23 cellular contexts compared by ENCODE assay signal in genomic region chr2:201975434-201975833, GRCh38.
"Had no signal": no experiment of that assay in that cellular context is flagged by ENCODE, and none has a peak within 500 bp of the region (broad histone marks: within the 10 kb centered on the region; RNA-seq: fewer than 3 reads in every experiment).

No MANE protein-coding gene starts in this region.

- H3K27me3 ChIP-seq: neural progenitor cell, right atrium auricular region, sigmoid colon, tibial nerve, upper lobe of right lung, uterus had no signal

- H3K36me3 ChIP-seq: neural progenitor cell, prostate gland, right atrium auricular region, sigmoid colon, spleen, thoracic aorta, tibial nerve, upper lobe of right lung, uterus had no signal

- H3K27ac Mint-ChIP-seq: memory B cell; naive B cell; natural killer cell treated with Interleukin-12 subunit alpha and Interleukin-12 subunit beta and Interleukin-15 and Interleukin-18, amount 100 ng/mL, for 72 hours; stimulated activated naive B cell treated with anti-CD40 and anti-IgM and Interleukin-4, amounts not matched to agents 10 μg/mL and 1 μg/mL and 100 μg/mL, for 72 hours; stimulated activated naive CD8-positive, alpha-beta T cell treated with anti-CD3 and anti-CD28 coated beads, Interleukin-15, Interleukin-2, amounts not matched to agents 100 ng/mL and 50 ng/mL, for 24 hours had no signal

- ATAC-seq: left colon; left ventricle myocardium superior; natural killer cell treated with Interleukin-12 subunit alpha and Interleukin-12 subunit beta and Interleukin-15 and Interleukin-18, amount 100 ng/mL, for 72 hours; stimulated activated naive B cell treated with anti-CD40 and anti-IgM and Interleukin-4, amounts not matched to agents 10 μg/mL and 1 μg/mL and 100 μg/mL, for 72 hours; upper lobe of right lung had no signal

- H3K4me1 Mint-ChIP-seq: naive B cell; stimulated activated naive B cell treated with anti-CD40 and anti-IgM and Interleukin-4, amounts not matched to agents 10 μg/mL and 1 μg/mL and 100 μg/mL, for 72 hours had no signal

- H3K4me3 ChIP-seq: dorsolateral prefrontal cortex, lung, neural progenitor cell, prostate gland, right atrium auricular region, sigmoid colon, spleen, thoracic aorta, tibial nerve, upper lobe of right lung, uterus had no signal

- H3K4me1 ChIP-seq: prostate gland, spleen, tibial nerve, upper lobe of right lung had no signal

- H3K9ac ChIP-seq: neural progenitor cell had no signal

- FAIRE-seq: colon, frontal cortex had no signal

- DNase-seq: dorsolateral prefrontal cortex; effector CD4-positive, alpha-beta T cell; head of caudate nucleus; left colon; left ventricle myocardium superior; naive B cell; sigmoid colon; spleen; stimulated activated CD4-positive, alpha-beta T cell treated with anti-CD3 and anti-CD28 coated beads, Interleukin-2, amount 100 ng/mL, for 48 hours; stimulated activated naive B cell treated with anti-CD40 and anti-IgM and Interleukin-4, amounts not matched to agents 10 μg/mL and 1 μg/mL and 100 μg/mL, for 72 hours; upper lobe of right lung; uterus had no signal

- H3K27ac ChIP-seq: dorsolateral prefrontal cortex, neural progenitor cell, prostate gland, right atrium auricular region, sigmoid colon, spleen, thoracic aorta, tibial nerve, upper lobe of right lung, uterus had no signal

- H3K36me3 Mint-ChIP-seq: memory B cell; naive B cell; natural killer cell treated with Interleukin-12 subunit alpha and Interleukin-12 subunit beta and Interleukin-15 and Interleukin-18, amount 100 ng/mL, for 72 hours; neural progenitor cell; stimulated activated naive B cell treated with anti-CD40 and anti-IgM and Interleukin-4, amounts not matched to agents 10 μg/mL and 1 μg/mL and 100 μg/mL, for 72 hours had no signal

- H3K9me3 Mint-ChIP-seq: memory B cell; natural killer cell treated with Interleukin-12 subunit alpha and Interleukin-12 subunit beta and Interleukin-15 and Interleukin-18, amount 100 ng/mL, for 72 hours; stimulated activated naive CD8-positive, alpha-beta T cell treated with anti-CD3 and anti-CD28 coated beads, Interleukin-15, Interleukin-2, amounts not matched to agents 100 ng/mL and 50 ng/mL, for 24 hours had no signal

- H3K4me3 Mint-ChIP-seq: memory B cell; naive B cell; natural killer cell treated with Interleukin-12 subunit alpha and Interleukin-12 subunit beta and Interleukin-15 and Interleukin-18, amount 100 ng/mL, for 72 hours; neural progenitor cell; stimulated activated naive B cell treated with anti-CD40 and anti-IgM and Interleukin-4, amounts not matched to agents 10 μg/mL and 1 μg/mL and 100 μg/mL, for 72 hours; stimulated activated naive CD8-positive, alpha-beta T cell treated with anti-CD3 and anti-CD28 coated beads, Interleukin-15, Interleukin-2, amounts not matched to agents 100 ng/mL and 50 ng/mL, for 24 hours had no signal

- H3K9me3 ChIP-seq: prostate gland, right atrium auricular region, sigmoid colon, thoracic aorta, upper lobe of right lung, uterus had no signal
